ENCODE assay signal across 1 cellular context in genomic region chr19:58575183-58576041, GRCh38.
A peak's percentile ranks its signal among the peaks of the same experiment; 100 is the strongest.
TF ChIP-seq lines count a peak whose summit lies in the region.

No MANE protein-coding gene starts in this region.

TF ChIP-seq in HepG2, 621 proteins besides CTCF, POLR2A, EP300 and RAD21 (continued from another document and continues in another):
- peak; percentile 90 for TF ChIP-seq ZNF143 (CRISPR knock-in tag; IDR thresholded peaks at IDR 0.05)
- TF ChIP-seq THYN1 (CRISPR knock-in tag; IDR thresholded peaks at IDR 0.05; ENCODE audit: borderline replicate concordance, low read depth), result no peak
- TF ChIP-seq, protein P1, sequence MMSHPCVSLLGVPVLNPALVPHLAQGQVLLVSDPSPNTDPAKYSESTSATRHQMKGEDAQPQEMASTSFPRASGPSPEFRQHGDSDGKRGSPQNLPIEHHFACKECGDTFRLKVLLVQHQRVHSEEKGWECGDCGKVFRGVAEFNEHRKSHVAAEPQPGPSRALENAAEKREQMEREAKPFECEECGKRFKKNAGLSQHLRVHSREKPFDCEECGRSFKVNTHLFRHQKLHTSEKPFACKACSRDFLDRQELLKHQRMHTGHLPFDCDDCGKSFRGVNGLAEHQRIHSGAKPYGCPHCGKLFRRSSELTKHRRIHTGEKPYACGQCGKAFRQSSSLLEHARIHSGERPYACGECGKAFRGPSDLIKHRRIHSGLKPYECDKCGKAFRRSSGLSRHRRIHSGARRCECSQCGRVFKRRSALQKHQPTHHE (CRISPR knock-in tag; IDR thresholded peaks at IDR 0.05; ENCODE audit: borderline replicate concordance), result peak; percentile 92
- no peak for TF ChIP-seq FOSL2 (CRISPR knock-in tag; IDR thresholded peaks at IDR 0.05)
- no peak for TF ChIP-seq NBN (conservative IDR thresholded peaks at IDR 0.05)
- no peak for TF ChIP-seq ZNF790 (CRISPR knock-in tag; IDR thresholded peaks at IDR 0.05; ENCODE audit: borderline replicate concordance)
- TF ChIP-seq, protein P2, sequence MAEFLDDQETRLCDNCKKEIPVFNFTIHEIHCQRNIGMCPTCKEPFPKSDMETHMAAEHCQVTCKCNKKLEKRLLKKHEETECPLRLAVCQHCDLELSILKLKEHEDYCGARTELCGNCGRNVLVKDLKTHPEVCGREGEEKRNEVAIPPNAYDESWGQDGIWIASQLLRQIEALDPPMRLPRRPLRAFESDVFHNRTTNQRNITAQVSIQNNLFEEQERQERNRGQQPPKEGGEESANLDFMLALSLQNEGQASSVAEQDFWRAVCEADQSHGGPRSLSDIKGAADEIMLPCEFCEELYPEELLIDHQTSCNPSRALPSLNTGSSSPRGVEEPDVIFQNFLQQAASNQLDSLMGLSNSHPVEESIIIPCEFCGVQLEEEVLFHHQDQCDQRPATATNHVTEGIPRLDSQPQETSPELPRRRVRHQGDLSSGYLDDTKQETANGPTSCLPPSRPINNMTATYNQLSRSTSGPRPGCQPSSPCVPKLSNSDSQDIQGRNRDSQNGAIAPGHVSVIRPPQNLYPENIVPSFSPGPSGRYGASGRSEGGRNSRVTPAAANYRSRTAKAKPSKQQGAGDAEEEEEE (CRISPR knock-in tag; IDR thresholded peaks at IDR 0.05; ENCODE audit: borderline replicate concordance), result no peak
- TF ChIP-seq ZSCAN9 (CRISPR knock-in tag; IDR thresholded peaks at IDR 0.05; ENCODE audit: borderline replicate concordance), result no peak
- no peak; the same call in 1 of the 2 replicates for TF ChIP-seq ZNF879 (CRISPR knock-in tag; IDR thresholded peaks at IDR 0.05)
- no peak for TF ChIP-seq ZFP1 (CRISPR knock-in tag; IDR thresholded peaks at IDR 0.05)
- peak; percentile 34; the same call in 1 of the 2 replicates for TF ChIP-seq CBFB (CRISPR knock-in tag; IDR thresholded peaks at IDR 0.05)
- no peak for TF ChIP-seq RARA (CRISPR knock-in tag; IDR thresholded peaks at IDR 0.05)
- peak; percentile 62 for TF ChIP-seq ZNF777 (CRISPR knock-in tag; IDR thresholded peaks at IDR 0.05)
- TF ChIP-seq, protein P3, sequence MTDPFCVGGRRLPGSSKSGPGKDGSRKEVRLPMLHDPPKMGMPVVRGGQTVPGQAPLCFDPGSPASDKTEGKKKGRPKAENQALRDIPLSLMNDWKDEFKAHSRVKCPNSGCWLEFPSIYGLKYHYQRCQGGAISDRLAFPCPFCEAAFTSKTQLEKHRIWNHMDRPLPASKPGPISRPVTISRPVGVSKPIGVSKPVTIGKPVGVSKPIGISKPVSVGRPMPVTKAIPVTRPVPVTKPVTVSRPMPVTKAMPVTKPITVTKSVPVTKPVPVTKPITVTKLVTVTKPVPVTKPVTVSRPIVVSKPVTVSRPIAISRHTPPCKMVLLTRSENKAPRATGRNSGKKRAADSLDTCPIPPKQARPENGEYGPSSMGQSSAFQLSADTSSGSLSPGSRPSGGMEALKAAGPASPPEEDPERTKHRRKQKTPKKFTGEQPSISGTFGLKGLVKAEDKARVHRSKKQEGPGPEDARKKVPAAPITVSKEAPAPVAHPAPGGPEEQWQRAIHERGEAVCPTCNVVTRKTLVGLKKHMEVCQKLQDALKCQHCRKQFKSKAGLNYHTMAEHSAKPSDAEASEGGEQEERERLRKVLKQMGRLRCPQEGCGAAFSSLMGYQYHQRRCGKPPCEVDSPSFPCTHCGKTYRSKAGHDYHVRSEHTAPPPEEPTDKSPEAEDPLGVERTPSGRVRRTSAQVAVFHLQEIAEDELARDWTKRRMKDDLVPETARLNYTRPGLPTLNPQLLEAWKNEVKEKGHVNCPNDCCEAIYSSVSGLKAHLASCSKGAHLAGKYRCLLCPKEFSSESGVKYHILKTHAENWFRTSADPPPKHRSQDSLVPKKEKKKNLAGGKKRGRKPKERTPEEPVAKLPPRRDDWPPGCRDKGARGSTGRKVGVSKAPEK (CRISPR knock-in tag; IDR thresholded peaks at IDR 0.05; ENCODE audit: borderline replicate concordance), result no peak
- no peak for TF ChIP-seq CEBPG (CRISPR knock-in tag; IDR thresholded peaks at IDR 0.05)
- TF ChIP-seq KDM1A (CRISPR knock-in tag; IDR thresholded peaks at IDR 0.05), result no peak
- no peak for TF ChIP-seq ZBTB4 (CRISPR knock-in tag; IDR thresholded peaks at IDR 0.05; ENCODE audit: borderline replicate concordance)
- no peak for TF ChIP-seq ZNF354B (CRISPR knock-in tag; IDR thresholded peaks at IDR 0.05)
- TF ChIP-seq NFRKB (IDR thresholded peaks at IDR 0.05), result no peak
- TF ChIP-seq PHF8 (CRISPR knock-in tag; IDR thresholded peaks at IDR 0.05), result peak; percentile 91
- no peak for TF ChIP-seq ZNF7 (CRISPR knock-in tag; IDR thresholded peaks at IDR 0.05)
- TF ChIP-seq ATF1 (CRISPR knock-in tag; IDR thresholded peaks at IDR 0.05), result peak; percentile 94
- TF ChIP-seq ZNF17 (CRISPR knock-in tag; IDR thresholded peaks at IDR 0.05), result no peak
- TF ChIP-seq NAIF1 (CRISPR knock-in tag; IDR thresholded peaks at IDR 0.05; ENCODE audit: borderline replicate concordance), result no peak
- TF ChIP-seq, protein P4, sequence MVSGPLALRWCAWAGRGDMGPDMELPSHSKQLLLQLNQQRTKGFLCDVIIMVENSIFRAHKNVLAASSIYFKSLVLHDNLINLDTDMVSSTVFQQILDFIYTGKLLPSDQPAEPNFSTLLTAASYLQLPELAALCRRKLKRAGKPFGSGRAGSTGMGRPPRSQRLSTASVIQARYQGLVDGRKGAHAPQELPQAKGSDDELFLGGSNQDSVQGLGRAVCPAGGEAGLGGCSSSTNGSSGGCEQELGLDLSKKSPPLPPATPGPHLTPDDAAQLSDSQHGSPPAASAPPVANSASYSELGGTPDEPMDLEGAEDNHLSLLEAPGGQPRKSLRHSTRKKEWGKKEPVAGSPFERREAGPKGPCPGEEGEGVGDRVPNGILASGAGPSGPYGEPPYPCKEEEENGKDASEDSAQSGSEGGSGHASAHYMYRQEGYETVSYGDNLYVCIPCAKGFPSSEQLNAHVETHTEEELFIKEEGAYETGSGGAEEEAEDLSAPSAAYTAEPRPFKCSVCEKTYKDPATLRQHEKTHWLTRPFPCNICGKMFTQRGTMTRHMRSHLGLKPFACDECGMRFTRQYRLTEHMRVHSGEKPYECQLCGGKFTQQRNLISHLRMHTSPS (CRISPR knock-in tag; IDR thresholded peaks at IDR 0.05; ENCODE audit: low read depth), result no peak
- TF ChIP-seq MTF1 (CRISPR knock-in tag; IDR thresholded peaks at IDR 0.05), result peak; percentile 94
- TF ChIP-seq THRA (CRISPR knock-in tag; IDR thresholded peaks at IDR 0.05; ENCODE audit: borderline replicate concordance), result no peak
- TF ChIP-seq, protein P5, sequence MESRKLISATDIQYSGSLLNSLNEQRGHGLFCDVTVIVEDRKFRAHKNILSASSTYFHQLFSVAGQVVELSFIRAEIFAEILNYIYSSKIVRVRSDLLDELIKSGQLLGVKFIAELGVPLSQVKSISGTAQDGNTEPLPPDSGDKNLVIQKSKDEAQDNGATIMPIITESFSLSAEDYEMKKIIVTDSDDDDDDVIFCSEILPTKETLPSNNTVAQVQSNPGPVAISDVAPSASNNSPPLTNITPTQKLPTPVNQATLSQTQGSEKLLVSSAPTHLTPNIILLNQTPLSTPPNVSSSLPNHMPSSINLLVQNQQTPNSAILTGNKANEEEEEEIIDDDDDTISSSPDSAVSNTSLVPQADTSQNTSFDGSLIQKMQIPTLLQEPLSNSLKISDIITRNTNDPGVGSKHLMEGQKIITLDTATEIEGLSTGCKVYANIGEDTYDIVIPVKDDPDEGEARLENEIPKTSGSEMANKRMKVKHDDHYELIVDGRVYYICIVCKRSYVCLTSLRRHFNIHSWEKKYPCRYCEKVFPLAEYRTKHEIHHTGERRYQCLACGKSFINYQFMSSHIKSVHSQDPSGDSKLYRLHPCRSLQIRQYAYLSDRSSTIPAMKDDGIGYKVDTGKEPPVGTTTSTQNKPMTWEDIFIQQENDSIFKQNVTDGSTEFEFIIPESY (CRISPR knock-in tag; IDR thresholded peaks at IDR 0.05), result no peak; the same call in 1 of the 2 replicates
- TF ChIP-seq ZNF446 (CRISPR knock-in tag; IDR thresholded peaks at IDR 0.05), result no peak
- TF ChIP-seq, protein P6, sequence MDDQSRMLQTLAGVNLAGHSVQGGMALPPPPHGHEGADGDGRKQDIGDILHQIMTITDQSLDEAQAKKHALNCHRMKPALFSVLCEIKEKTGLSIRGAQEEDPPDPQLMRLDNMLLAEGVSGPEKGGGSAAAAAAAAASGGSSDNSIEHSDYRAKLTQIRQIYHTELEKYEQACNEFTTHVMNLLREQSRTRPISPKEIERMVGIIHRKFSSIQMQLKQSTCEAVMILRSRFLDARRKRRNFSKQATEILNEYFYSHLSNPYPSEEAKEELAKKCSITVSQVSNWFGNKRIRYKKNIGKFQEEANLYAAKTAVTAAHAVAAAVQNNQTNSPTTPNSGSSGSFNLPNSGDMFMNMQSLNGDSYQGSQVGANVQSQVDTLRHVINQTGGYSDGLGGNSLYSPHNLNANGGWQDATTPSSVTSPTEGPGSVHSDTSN (CRISPR knock-in tag; IDR thresholded peaks at IDR 0.05; ENCODE audit: borderline replicate concordance), result 0 out of 2 replicates have a peak, but pooled peaks have one; percentile 84
- TF ChIP-seq ZNF513 (CRISPR knock-in tag; conservative IDR thresholded peaks at IDR 0.05), result 0 out of 2 replicates have a peak, but pooled peaks have one; percentile 24
- TF ChIP-seq ZBTB1 (CRISPR knock-in tag; IDR thresholded peaks at IDR 0.05; ENCODE audit: borderline replicate concordance), result no peak
- no peak for TF ChIP-seq ZNF841 (CRISPR knock-in tag; IDR thresholded peaks at IDR 0.05; ENCODE audit: borderline replicate concordance)
- TF ChIP-seq ADNP (CRISPR knock-in tag; IDR thresholded peaks at IDR 0.05), result no peak
- no peak for TF ChIP-seq RORA (CRISPR knock-in tag; IDR thresholded peaks at IDR 0.05)
- peak; percentile 54 for TF ChIP-seq SUZ12 (IDR thresholded peaks at IDR 0.05; ENCODE audit: low read depth, low read length)
- TF ChIP-seq ZNF30 (CRISPR knock-in tag; IDR thresholded peaks at IDR 0.05), result no peak
- TF ChIP-seq KAT7 (CRISPR knock-in tag; IDR thresholded peaks at IDR 0.05; ENCODE audit: borderline replicate concordance), result peak; percentile 75
- no peak for TF ChIP-seq NONO (IDR thresholded peaks at IDR 0.05)
- peak; percentile 87 for TF ChIP-seq NONO (CRISPR knock-in tag; conservative IDR thresholded peaks at IDR 0.05)
- TF ChIP-seq ZNF776 (CRISPR knock-in tag; IDR thresholded peaks at IDR 0.05), result no peak; the same call in 1 of the 2 replicates
- no peak for TF ChIP-seq NFIB (CRISPR knock-in tag; IDR thresholded peaks at IDR 0.05; ENCODE audit: borderline replicate concordance)
- no peak; a peak in 1 of 4 replicates for TF ChIP-seq REST (IDR thresholded peaks at IDR 0.05; ENCODE audit: borderline replicate concordance in 1 of 2, low read depth in 1 of 2, low read length in 2 of 2)
